1 cellular context compared by ENCODE assay signal in the genomic region with DNA sequence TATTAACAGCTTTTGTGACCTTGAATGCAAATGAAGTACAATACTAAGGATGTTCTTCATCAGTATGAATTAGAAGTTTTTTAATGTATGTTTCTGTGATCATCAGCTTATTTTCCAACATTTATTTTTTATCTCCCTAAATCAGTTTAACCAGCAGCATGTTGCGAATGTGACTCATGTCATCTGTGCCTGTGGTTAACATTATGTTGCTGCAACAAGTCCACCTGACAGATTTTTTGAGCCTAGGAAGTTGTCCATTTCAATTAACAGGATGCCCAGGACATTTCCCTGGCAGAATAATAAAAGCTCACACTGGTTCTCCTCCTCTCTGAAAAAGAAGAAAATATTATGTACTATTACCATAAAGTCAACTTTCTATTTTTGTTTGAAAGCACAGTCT.
TF ChIP-seq lines count a peak whose summit lies in the region.

No MANE protein-coding gene starts in this region.

TF ChIP-seq in SK-N-SH, 30 proteins besides CTCF, POLR2A, EP300 and RAD21 (continued from another document):
- TF ChIP-seq, protein P1, sequence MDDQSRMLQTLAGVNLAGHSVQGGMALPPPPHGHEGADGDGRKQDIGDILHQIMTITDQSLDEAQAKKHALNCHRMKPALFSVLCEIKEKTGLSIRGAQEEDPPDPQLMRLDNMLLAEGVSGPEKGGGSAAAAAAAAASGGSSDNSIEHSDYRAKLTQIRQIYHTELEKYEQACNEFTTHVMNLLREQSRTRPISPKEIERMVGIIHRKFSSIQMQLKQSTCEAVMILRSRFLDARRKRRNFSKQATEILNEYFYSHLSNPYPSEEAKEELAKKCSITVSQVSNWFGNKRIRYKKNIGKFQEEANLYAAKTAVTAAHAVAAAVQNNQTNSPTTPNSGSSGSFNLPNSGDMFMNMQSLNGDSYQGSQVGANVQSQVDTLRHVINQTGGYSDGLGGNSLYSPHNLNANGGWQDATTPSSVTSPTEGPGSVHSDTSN (IDR thresholded peaks at IDR 0.05): peak; percentile 95
- TF ChIP-seq RXRA (IDR thresholded peaks at IDR 0.05; ENCODE audit: borderline replicate concordance, low read depth) (no peak), FOXJ3 (CRISPR knock-in tag; IDR thresholded peaks at IDR 0.05) (no peak), FOSL2 (IDR thresholded peaks at IDR 0.05; ENCODE audit: borderline replicate concordance, low read depth) (peak; percentile 59; the same call in 1 of the 2 replicates), GATA2 (CRISPR knock-in tag; IDR thresholded peaks at IDR 0.05) (peak; percentile 65), TEAD4 (IDR thresholded peaks at IDR 0.05; ENCODE audit: borderline replicate concordance, insufficient read depth) (peak; percentile 33; the same call in 1 of the 2 replicates), NRF1 (IDR thresholded peaks at IDR 0.05; ENCODE audit: low read depth, low read length) (no peak), NFIC (IDR thresholded peaks at IDR 0.05; ENCODE audit: borderline replicate concordance) (no peak; the same call in 1 of the 2 replicates), SMC3 (IDR thresholded peaks at IDR 0.05; ENCODE audit: low read depth, low read length) (no peak), TAF1 (IDR thresholded peaks at IDR 0.05; ENCODE audit: borderline replicate concordance, low read depth, low read length) (no peak), TCF12 (IDR thresholded peaks at IDR 0.05) (peak; percentile 95), SIN3A (IDR thresholded peaks at IDR 0.05; ENCODE audit: borderline replicate concordance, low read depth, low read length) (peak; percentile 46; the same call in 1 of the 2 replicates), RFX5 (IDR thresholded peaks at IDR 0.05; ENCODE audit: low read length) (no peak)
- TF ChIP-seq, protein P2, sequence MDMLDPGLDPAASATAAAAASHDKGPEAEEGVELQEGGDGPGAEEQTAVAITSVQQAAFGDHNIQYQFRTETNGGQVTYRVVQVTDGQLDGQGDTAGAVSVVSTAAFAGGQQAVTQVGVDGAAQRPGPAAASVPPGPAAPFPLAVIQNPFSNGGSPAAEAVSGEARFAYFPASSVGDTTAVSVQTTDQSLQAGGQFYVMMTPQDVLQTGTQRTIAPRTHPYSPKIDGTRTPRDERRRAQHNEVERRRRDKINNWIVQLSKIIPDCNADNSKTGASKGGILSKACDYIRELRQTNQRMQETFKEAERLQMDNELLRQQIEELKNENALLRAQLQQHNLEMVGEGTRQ (IDR thresholded peaks at IDR 0.05; ENCODE audit: borderline replicate concordance, low read depth, low read length): no peak
